19 cellular contexts compared by ENCODE assay signal in genomic region chr2:6791682-6792081, GRCh38.
DNase-seq lines count a peak whose midpoint lies in the region; ATAC-seq, FAIRE-seq and TF ChIP-seq lines count a peak whose summit lies in the region.
"Had no signal": no experiment of that assay in that cellular context is flagged by ENCODE, and none has a peak within 500 bp of the region (broad histone marks: within the 10 kb centered on the region; RNA-seq: fewer than 3 reads in every experiment).

No MANE protein-coding gene starts in this region.

- peak; percentile 27 for TF ChIP-seq CTCF in GM06990 (IDR thresholded peaks at IDR 0.05; ENCODE audit: insufficient read depth, low read length, poor library complexity, severe bottlenecking)
- TF ChIP-seq CTCF in HCT116 (IDR thresholded peaks at IDR 0.05 in 2 of 3, conservative IDR thresholded peaks at IDR 0.05 in 1 of 3; ENCODE audit: borderline replicate concordance in 1 of 3, insufficient read depth in 1 of 3, low read depth in 2 of 3, low read length in 2 of 3): peak in 2 of 3 experiments; percentile 45 to 48; a peak in 4 of 6 replicates

- no peak overlapping the region for H3K27ac ChIP-seq in HCT116 (ENCODE audit: low read depth, low read length)
- H3K27ac ChIP-seq: neutrophil had no signal

- H2AFZ ChIP-seq in HCT116 (ENCODE audit: low read depth, low read length, poor library complexity, severe bottlenecking): no peak overlapping the region

- no peak for TF ChIP-seq POLR2A in HCT116 (IDR thresholded peaks at IDR 0.05; ENCODE audit: borderline replicate concordance, extremely low read depth, insufficient read depth, insufficient read length)

- no peak overlapping the region for H3K9ac ChIP-seq in HCT116 (ENCODE audit: low read length)

- H3K36me3 ChIP-seq in GM06990 (ENCODE audit: control insufficient read depth, insufficient read depth, low read length) (no peaks in the 10 kb centered on the region), HCT116 (ENCODE audit: control insufficient read depth in 1 of 2, insufficient read depth in 2 of 2, low read length in 2 of 2) (no peaks in the 10 kb centered on the region)
- H3K36me3 ChIP-seq: neutrophil had no signal

- in situ Hi-C loops in SK-MEL-5 (cut with HindIII; ENCODE audit: low pct_unique_long_range_greater_than_20kb, low sequenced_read_pairs): no loop called here

- DNase-seq in GM06990 (ENCODE audit: extremely low read depth, insufficient read length): no peak
- no peak for DNase-seq in HCT116 (ENCODE audit: low read depth, low spot score)
- DNase-seq in SK-MEL-5 (ENCODE audit: low read depth, low spot score): peak; percentile 53
- peak; percentile 27 for DNase-seq in left kidney (ENCODE audit: low read depth, low spot score)
- DNase-seq in HTR-8/SVneo (ENCODE audit: insufficient read length, low spot score): no peak
- no peak for DNase-seq in KG1 (lab: John Stamatoyannopoulos, UW)
- no peak for DNase-seq in stimulated activated CD4-positive, alpha-beta T cell treated with anti-CD3 and anti-CD28 coated beads, Interleukin-4, amount 100 ng/mL, for 24 hours
- DNase-seq: activated CD4-positive, alpha-beta T cell treated with anti-CD3 and anti-CD28 coated beads, Interleukin-2, amount 10 ng/mL, durations not matched to agents 24 days and 14 days; activated T-cell treated with anti-CD3 and anti-CD28 coated beads, Interleukin-2, amount 50 U/mL, for 24 hours; caudate nucleus; CD4-positive, alpha-beta T cell; GF-D8; GOT3; NCI-H2171 treated with DMSO at 0.1 percent for 48 hours; stimulated activated naive B cell treated with anti-CD40 and anti-IgM and Interleukin-4, amounts not matched to agents 10 μg/mL and 1 μg/mL and 100 μg/mL, for 72 hours had no signal

- intact Hi-C loops in HCT116 (cut with micrococcal nuclease): no loop called here

- POLR2A ChIA-PET in HCT116 (lab: Charles Lee): no interaction called here

- no peaks in the 10 kb centered on the region for H4K20me1 ChIP-seq in HCT116 (ENCODE audit: insufficient read depth)

- H3K27me3 ChIP-seq in GM06990 (replicated peaks; ENCODE audit: control insufficient read depth, insufficient read depth, low read length): no peaks in the 10 kb centered on the region; the same call in 1 of the 2 replicates
- 0 out of 2 replicates have a peak, but pooled peaks cover 3% of the 10 kb centered on the region for H3K27me3 ChIP-seq in HCT116 (ENCODE audit: insufficient read depth, low read length)
- H3K27me3 ChIP-seq: neutrophil had no signal

- ATAC-seq in HCT116 (peak; percentile 90), HG02970 (IDR thresholded peaks at IDR 0.05; ENCODE audit: low FRiP score, unreplicated experiment) (no peak)
- ATAC-seq: stimulated activated naive B cell treated with anti-CD40 and anti-IgM and Interleukin-4, amounts not matched to agents 10 μg/mL and 1 μg/mL and 100 μg/mL, for 72 hours had no signal

- CTCF ChIA-PET in HCT116 (lab: Charles Lee): interaction anchor here (1.4 kb wide), 1 partner anchor 36 kb away, joined by 4 read pairs; no protein-coding TSS in a partner anchor

- 0 out of 2 replicates have a peak, but pooled peaks have one; percentile 11 for TF ChIP-seq RAD21 in HCT116 (IDR thresholded peaks at IDR 0.05; ENCODE audit: low read depth)

- no peaks in the 10 kb centered on the region for H3K79me2 ChIP-seq in HCT116 (ENCODE audit: insufficient read depth, low read length)

- RAD21 ChIA-PET in HCT116 (lab: Charles Lee; ENCODE audit: low non-redundant PET in 1 of 2, low total read pairs in 2 of 2, uncharacterized antibody in 2 of 2, unreplicated experiment in 2 of 2): no interaction called here

- FAIRE-seq in HTR-8/SVneo (lab: Jason Lieb, UNC): no peak
- FAIRE-seq: frontal cortex, RCC 7860 had no signal

- H3K4me2 ChIP-seq in HCT116 (ENCODE audit: low read length): no peak overlapping the region

- BruUV-seq in HCT116 (replicated peaks; lab: Mats Ljungman, UMichigan): no TSS peak

- no peaks in the 10 kb centered on the region for H3K9me3 ChIP-seq in HCT116 (ENCODE audit: control insufficient read depth in 1 of 2, insufficient read depth in 1 of 2, low read depth in 1 of 2, low read length in 2 of 2)
- H3K9me3 ChIP-seq: neutrophil had no signal

- H3K4me1 ChIP-seq in HCT116 (ENCODE audit: control insufficient read depth in 1 of 2, insufficient read depth in 2 of 2, low read length in 2 of 2): no peaks in the 10 kb centered on the region

- no peak overlapping the region for H3K4me3 ChIP-seq in GM06990 (replicated peaks; ENCODE audit: low read depth, low read length)
- H3K4me3 ChIP-seq in HCT116 (replicated peaks in 1 of 2; ENCODE audit: low read depth in 1 of 2, low read length in 2 of 2): no peak overlapping the region

- no peaks in the 10 kb centered on the region for H3K9me2 ChIP-seq in HCT116 (ENCODE audit: insufficient read depth)

TF ChIP-seq in HCT116, 20 proteins besides CTCF, POLR2A, EP300 and RAD21:
- TF ChIP-seq CBX3 (IDR thresholded peaks at IDR 0.05; ENCODE audit: low read depth): no peak
- TF ChIP-seq ZFX (IDR thresholded peaks at IDR 0.05): no peak
- TF ChIP-seq MAX (IDR thresholded peaks at IDR 0.05): no peak
- TF ChIP-seq EZH2 (IDR thresholded peaks at IDR 0.05): no peak
- no peak for TF ChIP-seq ELF1 (IDR thresholded peaks at IDR 0.05; ENCODE audit: borderline replicate concordance, low read depth)
- no peak for TF ChIP-seq EGR1 (IDR thresholded peaks at IDR 0.05; ENCODE audit: low read depth)
- TF ChIP-seq JUND (IDR thresholded peaks at IDR 0.05): no peak
- no peak for TF ChIP-seq CEBPB (IDR thresholded peaks at IDR 0.05; ENCODE audit: low read depth)
- TF ChIP-seq ZNF274 (IDR thresholded peaks at IDR 0.05; ENCODE audit: low read depth, low read length): no peak
- TF ChIP-seq REST (IDR thresholded peaks at IDR 0.05; ENCODE audit: low read depth): no peak

Comparison
In these comparisons a context has a peak if more than half of its experiments do, and no peak if none do; other contexts are left out.
1. DNase-seq: peak in SK-MEL-5 (single experiment) and left kidney (single experiment); none in GM06990 (single experiment), HCT116 (single experiment), HTR-8/SVneo (single experiment), KG1 (single experiment) and stimulated activated CD4-positive, alpha-beta T cell treated with anti-CD3 and anti-CD28 coated beads, Interleukin-4, amount 100 ng/mL, for 24 hours (single experiment).